In the genomic region with DNA sequence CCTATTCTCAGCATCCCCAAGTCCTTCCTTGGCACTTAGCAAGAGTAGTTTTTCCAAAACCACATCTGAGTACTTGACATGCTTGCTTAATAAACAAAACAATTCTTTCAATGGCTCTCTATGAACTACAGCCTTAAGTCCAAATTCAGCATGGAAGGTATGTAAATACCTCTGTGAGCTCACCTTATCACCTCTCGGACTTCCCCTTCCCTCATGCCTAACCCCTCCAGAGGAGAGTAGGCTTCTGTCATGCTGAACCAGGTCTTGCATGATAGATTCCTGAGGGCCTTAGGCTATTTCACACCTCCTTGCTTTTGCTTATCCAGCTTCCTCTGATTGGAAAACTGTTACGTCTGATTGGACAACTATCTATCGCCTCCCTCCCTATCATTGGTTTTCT, we compare ENCODE assay signal across 13 cellular contexts.
"Had no signal": no experiment of that assay in that cellular context is flagged by ENCODE, and none has a peak within 500 bp of the region (broad histone marks: within the 10 kb centered on the region; RNA-seq: fewer than 3 reads in every experiment).

No MANE protein-coding gene starts in this region.

- H3K9me3 Mint-ChIP-seq: activated naive CD8-positive, alpha-beta T cell treated with anti-CD3 and anti-CD28 coated beads, Interleukin-2, amount 10 ng/mL, durations not matched to agents 7 days and 5 days; activated T-cell treated with anti-CD3 and anti-CD28 coated beads, Interleukin-2, amount 50 U/mL, for 72 hours; T-helper 2 cell treated with Interferon-gamma antibody and Interleukin-4, amounts not matched to agents 5 μg/mL and 100 μg/mL, for 36 hours had no signal

- H3K27ac Mint-ChIP-seq: activated naive CD8-positive, alpha-beta T cell treated with anti-CD3 and anti-CD28 coated beads, Interleukin-2, amount 10 ng/mL, durations not matched to agents 7 days and 5 days; activated T-cell treated with anti-CD3 and anti-CD28 coated beads, Interleukin-2, amount 50 U/mL, for 72 hours; T-helper 2 cell treated with Interferon-gamma antibody and Interleukin-4, amounts not matched to agents 5 μg/mL and 100 μg/mL, for 36 hours had no signal

- DNase-seq: activated CD4-positive, alpha-beta T cell treated with anti-CD3 and anti-CD28 coated beads for 1 hour; activated CD4-positive, alpha-beta T cell treated with anti-CD3 and anti-CD28 coated beads, Interleukin-2, amount 50 U/mL, for 48 hours; activated gamma-delta T cell treated with Interleukin-2 at 50 U/mL for 16 hours; activated naive CD8-positive, alpha-beta T cell treated with anti-CD3 and anti-CD28 coated beads, Interleukin-2, amount 10 ng/mL, durations not matched to agents 7 days and 5 days; activated T-cell treated with anti-CD3 and anti-CD28 coated beads, Interleukin-2, amount 50 U/mL, for 72 hours; anterior cingulate cortex; head of caudate nucleus; midbrain; retina had no signal

- H3K27me3 Mint-ChIP-seq: activated naive CD8-positive, alpha-beta T cell treated with anti-CD3 and anti-CD28 coated beads, Interleukin-2, amount 10 ng/mL, durations not matched to agents 7 days and 5 days had no signal

- H3K9ac ChIP-seq: parathyroid adenoma had no signal

- H3K36me3 ChIP-seq: esophagus muscularis mucosa had no signal

- ATAC-seq: activated T-cell treated with anti-CD3 and anti-CD28 coated beads, Interleukin-2, amount 50 U/mL, for 72 hours had no signal

- H3K4me3 ChIP-seq: esophagus muscularis mucosa, skin epidermis had no signal

- H3K9me3 ChIP-seq: esophagus muscularis mucosa had no signal

- H3K36me3 Mint-ChIP-seq: activated naive CD8-positive, alpha-beta T cell treated with anti-CD3 and anti-CD28 coated beads, Interleukin-2, amount 10 ng/mL, durations not matched to agents 7 days and 5 days had no signal

- H3K4me1 Mint-ChIP-seq: activated naive CD8-positive, alpha-beta T cell treated with anti-CD3 and anti-CD28 coated beads, Interleukin-2, amount 10 ng/mL, durations not matched to agents 7 days and 5 days had no signal

- H3K27ac ChIP-seq: esophagus muscularis mucosa, parathyroid adenoma had no signal

- H3K4me3 Mint-ChIP-seq: activated naive CD8-positive, alpha-beta T cell treated with anti-CD3 and anti-CD28 coated beads, Interleukin-2, amount 10 ng/mL, durations not matched to agents 7 days and 5 days; activated T-cell treated with anti-CD3 and anti-CD28 coated beads, Interleukin-2, amount 50 U/mL, for 72 hours; T-helper 2 cell treated with Interferon-gamma antibody and Interleukin-4, amounts not matched to agents 5 μg/mL and 100 μg/mL, for 36 hours had no signal
